ENCODE assay signal across 8 cellular contexts in the genomic region with DNA sequence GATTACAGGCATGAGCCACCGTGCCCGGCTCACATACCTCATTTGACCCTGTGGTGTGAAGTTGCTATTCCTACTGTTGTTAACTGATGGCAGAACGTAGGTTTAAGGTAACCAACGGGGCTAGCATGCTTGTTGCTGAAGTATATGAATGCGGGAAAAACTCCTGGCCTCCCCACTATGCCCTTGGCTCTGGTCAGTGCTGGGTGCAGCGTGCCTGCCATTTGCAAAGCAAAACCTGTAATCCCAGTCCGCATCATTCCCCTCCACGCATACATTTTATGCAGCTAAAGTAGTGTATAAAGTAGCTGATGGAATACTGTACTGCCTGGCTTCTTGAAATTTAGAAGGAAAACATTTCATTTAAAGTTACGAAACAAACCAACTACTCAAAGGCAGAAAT.
"Had no signal": no experiment of that assay in that cellular context is flagged by ENCODE, and none has a peak within 500 bp of the region (broad histone marks: within the 10 kb centered on the region; RNA-seq: fewer than 3 reads in every experiment).

No MANE protein-coding gene starts in this region.

- H3K9me3 ChIP-seq: HAP-1 had no signal

- H3K9ac ChIP-seq: GM23248 had no signal

- H3K36me3 ChIP-seq: HAP-1 had no signal

- DNase-seq: GM23248, GOT3, HFFc6, KBM-7 had no signal

- H3K4me1 ChIP-seq: HAP-1 had no signal

- H3K4me3 ChIP-seq: GM23248, HAP-1 had no signal

- H2AFZ ChIP-seq: GM23248 had no signal

- FAIRE-seq: H54, HepG2 had no signal

- ATAC-seq: HCT116, HepG2 had no signal

- H3K27ac ChIP-seq: GM23248 had no signal
